29 cellular contexts compared by ENCODE assay signal in the genomic region with DNA sequence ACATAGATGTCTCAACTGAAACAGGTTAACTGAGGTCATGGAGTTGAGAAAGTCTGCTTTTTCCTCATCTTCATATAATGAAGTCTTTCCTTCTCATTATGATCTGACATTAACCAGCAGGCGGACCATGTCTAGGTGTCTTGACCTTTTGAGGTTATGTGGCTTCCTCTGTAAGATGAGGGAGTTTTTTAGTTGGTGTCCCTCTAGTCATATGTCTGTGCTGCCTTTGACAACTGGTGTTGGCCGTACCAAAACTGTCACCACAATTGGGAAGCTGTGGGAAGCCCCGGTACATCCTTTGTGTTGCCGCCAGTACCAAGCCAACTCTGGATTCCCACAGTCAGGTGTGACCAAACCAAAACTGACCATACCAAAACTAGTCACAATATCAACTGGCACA.
A peak's percentile ranks its signal among the peaks of the same experiment; 100 is the strongest.
DNase-seq lines count a peak whose midpoint lies in the region; ATAC-seq lines count a peak whose summit lies in the region.
"Had no signal": no experiment of that assay in that cellular context is flagged by ENCODE, and none has a peak within 500 bp of the region (broad histone marks: within the 10 kb centered on the region; RNA-seq: fewer than 3 reads in every experiment).

No MANE protein-coding gene starts in this region.

- H3K27ac Mint-ChIP-seq in stimulated activated memory B cell treated with anti-CD40 and anti-IgM and Interleukin-4, amounts not matched to agents 10 μg/mL and 1 μg/mL and 100 μg/mL, for 72 hours = no peak overlapping the region
- H3K27ac Mint-ChIP-seq in CD8-positive, alpha-beta memory T cell = no peak overlapping the region
- H3K27ac Mint-ChIP-seq: activated CD4-positive, alpha-beta T cell treated with anti-CD3 and anti-CD28 coated beads, Interleukin-2, amount 10 ng/mL, durations not matched to agents 7 days and 5 days; activated CD8-positive, alpha-beta memory T cell treated with anti-CD3 and anti-CD28 coated beads, Interleukin-2, amount 10 ng/mL, durations not matched to agents 7 days and 5 days; activated naive CD4-positive, alpha-beta T cell treated with anti-CD3 and anti-CD28 coated beads, Interleukin-2, amount 10 ng/mL, durations not matched to agents 7 days and 5 days had no signal

- no peaks in the 10 kb centered on the region for H3K36me3 Mint-ChIP-seq in stimulated activated memory B cell treated with anti-CD40 and anti-IgM and Interleukin-4, amounts not matched to agents 10 μg/mL and 1 μg/mL and 100 μg/mL, for 72 hours
- H3K36me3 Mint-ChIP-seq in CD8-positive, alpha-beta memory T cell = no peaks in the 10 kb centered on the region
- H3K36me3 Mint-ChIP-seq: activated CD8-positive, alpha-beta memory T cell treated with anti-CD3 and anti-CD28 coated beads, Interleukin-2, amount 10 ng/mL, durations not matched to agents 7 days and 5 days; activated naive CD4-positive, alpha-beta T cell treated with anti-CD3 and anti-CD28 coated beads, Interleukin-2, amount 10 ng/mL, durations not matched to agents 7 days and 5 days had no signal

- ATAC-seq in GM18867 (IDR thresholded peaks at IDR 0.05; ENCODE audit: unreplicated experiment) (peak; percentile 55), HG02642 (IDR thresholded peaks at IDR 0.05; ENCODE audit: poor library complexity, unreplicated experiment) (peak; percentile 57)
- ATAC-seq in stimulated activated memory B cell treated with anti-CD40 and anti-IgM and Interleukin-4, amounts not matched to agents 10 μg/mL and 1 μg/mL and 100 μg/mL, for 72 hours = peak; percentile 59
- ATAC-seq: activated CD8-positive, alpha-beta memory T cell treated with anti-CD3 and anti-CD28 coated beads, Interleukin-2, amount 10 ng/mL, durations not matched to agents 7 days and 5 days; HCT116; left lobe of liver; stimulated activated naive CD8-positive, alpha-beta T cell treated with anti-CD3 and anti-CD28 coated beads, Interleukin-15, Interleukin-2, amounts not matched to agents 100 U/mL and 50 U/mL, for 24 hours had no signal

- H3K27me3 ChIP-seq in CD8-positive, alpha-beta memory T cell (ENCODE audit: insufficient read depth, low read length, poor library complexity, severe bottlenecking) = no peaks in the 10 kb centered on the region
- H3K27me3 ChIP-seq: colonic mucosa, esophagus muscularis mucosa had no signal

- no peak overlapping the region for H3K4me3 ChIP-seq in CD8-positive, alpha-beta memory T cell (ENCODE audit: low read length)
- H3K4me3 ChIP-seq: colonic mucosa, esophagus muscularis mucosa, smooth muscle cell had no signal

- H3K9me3 ChIP-seq in CD8-positive, alpha-beta memory T cell (ENCODE audit: low read length) = no peaks in the 10 kb centered on the region
- H3K9me3 ChIP-seq: colonic mucosa, esophagus muscularis mucosa had no signal

- DNase-seq in SKM-1 (lab: John Stamatoyannopoulos, UW; ENCODE audit: unreplicated experiment) (peak; percentile 92), NCI-H2227 treated with DMSO at 0.1 percent for 48 hours (lab: John Stamatoyannopoulos, UW) (no peak)
- no peak for DNase-seq in CD8-positive, alpha-beta memory T cell
- DNase-seq in stimulated activated naive CD4-positive, alpha-beta T cell treated with Interleukin-2 at 50 U/mL for 16 hours (lab: John Stamatoyannopoulos, UW) = no peak
- DNase-seq: activated CD4-positive, alpha-beta T cell treated with anti-CD3 and anti-CD28 coated beads, Interleukin-2, amount 10 ng/mL, durations not matched to agents 7 days and 5 days; activated CD8-positive, alpha-beta memory T cell treated with anti-CD3 and anti-CD28 coated beads, Interleukin-2, amount 10 ng/mL, durations not matched to agents 7 days and 5 days; activated naive CD4-positive, alpha-beta T cell treated with anti-CD3 and anti-CD28 coated beads, Interleukin-2, amount 10 ng/mL, durations not matched to agents 7 days and 5 days; amniotic stem cell; colonic mucosa; EL; foreskin melanocyte; mesenchymal stem cell; NCI-H1694; NCI-H2171; NCI-H526; occipital lobe; retina; RPMI8226; stimulated activated CD4-positive, alpha-beta T cell treated with anti-CD3 and anti-CD28 coated beads, Interleukin-2, amount 100 ng/mL, for 48 hours; stimulated activated naive CD8-positive, alpha-beta T cell treated with anti-CD3 and anti-CD28 coated beads, Interleukin-15, Interleukin-2, amounts not matched to agents 100 U/mL and 50 U/mL, for 24 hours; WERI-Rb-1 had no signal

- no peaks in the 10 kb centered on the region for H3K27me3 Mint-ChIP-seq in stimulated activated memory B cell treated with anti-CD40 and anti-IgM and Interleukin-4, amounts not matched to agents 10 μg/mL and 1 μg/mL and 100 μg/mL, for 72 hours
- peaks cover 0 to 2% of the 10 kb centered on the region in 2 donors for H3K27me3 Mint-ChIP-seq in CD8-positive, alpha-beta memory T cell
- H3K27me3 Mint-ChIP-seq: activated CD4-positive, alpha-beta T cell treated with anti-CD3 and anti-CD28 coated beads, Interleukin-2, amount 10 ng/mL, durations not matched to agents 7 days and 5 days; activated CD8-positive, alpha-beta memory T cell treated with anti-CD3 and anti-CD28 coated beads, Interleukin-2, amount 10 ng/mL, durations not matched to agents 7 days and 5 days; activated naive CD4-positive, alpha-beta T cell treated with anti-CD3 and anti-CD28 coated beads, Interleukin-2, amount 10 ng/mL, durations not matched to agents 7 days and 5 days had no signal

- H3K4me1 ChIP-seq in CD8-positive, alpha-beta memory T cell (ENCODE audit: insufficient read depth, low read length) = no peaks in the 10 kb centered on the region

- peaks cover 7% of the 10 kb centered on the region for H3K4me1 Mint-ChIP-seq in stimulated activated memory B cell treated with anti-CD40 and anti-IgM and Interleukin-4, amounts not matched to agents 10 μg/mL and 1 μg/mL and 100 μg/mL, for 72 hours
- H3K4me1 Mint-ChIP-seq in CD8-positive, alpha-beta memory T cell = peaks cover 0 to 3% (median 1%) of the 10 kb centered on the region in 3 donors

- POLR2A ChIA-PET in CD8-positive, alpha-beta memory T cell (lab: Charles Lee) = no interaction called here

- H3K4me3 Mint-ChIP-seq in stimulated activated memory B cell treated with anti-CD40 and anti-IgM and Interleukin-4, amounts not matched to agents 10 μg/mL and 1 μg/mL and 100 μg/mL, for 72 hours = no peak overlapping the region
- no peak overlapping the region for H3K4me3 Mint-ChIP-seq in CD8-positive, alpha-beta memory T cell
- H3K4me3 Mint-ChIP-seq: activated CD4-positive, alpha-beta T cell treated with anti-CD3 and anti-CD28 coated beads, Interleukin-2, amount 10 ng/mL, durations not matched to agents 7 days and 5 days; activated CD8-positive, alpha-beta memory T cell treated with anti-CD3 and anti-CD28 coated beads, Interleukin-2, amount 10 ng/mL, durations not matched to agents 7 days and 5 days; activated naive CD4-positive, alpha-beta T cell treated with anti-CD3 and anti-CD28 coated beads, Interleukin-2, amount 10 ng/mL, durations not matched to agents 7 days and 5 days had no signal

- H3K36me3 ChIP-seq in CD8-positive, alpha-beta memory T cell (ENCODE audit: insufficient read depth, low read length) = no peaks in the 10 kb centered on the region
- H3K36me3 ChIP-seq: colonic mucosa, esophagus muscularis mucosa, WERI-Rb-1 had no signal

- CTCF ChIA-PET in CD8-positive, alpha-beta memory T cell (lab: Charles Lee) = no interaction called here

- H3K27ac ChIP-seq in CD8-positive, alpha-beta memory T cell (ENCODE audit: low read depth, low read length) = no peak overlapping the region
- H3K27ac ChIP-seq: colonic mucosa, KMS-11, WERI-Rb-1 had no signal

- H3K9me3 Mint-ChIP-seq in stimulated activated memory B cell treated with anti-CD40 and anti-IgM and Interleukin-4, amounts not matched to agents 10 μg/mL and 1 μg/mL and 100 μg/mL, for 72 hours = peaks cover 5% of the 10 kb centered on the region
- peaks cover 3 to 10% (median 5%) of the 10 kb centered on the region in 5 donors for H3K9me3 Mint-ChIP-seq in CD8-positive, alpha-beta memory T cell
